Comparison of ENCODE assay signal across 8 cellular contexts in the genomic region with DNA sequence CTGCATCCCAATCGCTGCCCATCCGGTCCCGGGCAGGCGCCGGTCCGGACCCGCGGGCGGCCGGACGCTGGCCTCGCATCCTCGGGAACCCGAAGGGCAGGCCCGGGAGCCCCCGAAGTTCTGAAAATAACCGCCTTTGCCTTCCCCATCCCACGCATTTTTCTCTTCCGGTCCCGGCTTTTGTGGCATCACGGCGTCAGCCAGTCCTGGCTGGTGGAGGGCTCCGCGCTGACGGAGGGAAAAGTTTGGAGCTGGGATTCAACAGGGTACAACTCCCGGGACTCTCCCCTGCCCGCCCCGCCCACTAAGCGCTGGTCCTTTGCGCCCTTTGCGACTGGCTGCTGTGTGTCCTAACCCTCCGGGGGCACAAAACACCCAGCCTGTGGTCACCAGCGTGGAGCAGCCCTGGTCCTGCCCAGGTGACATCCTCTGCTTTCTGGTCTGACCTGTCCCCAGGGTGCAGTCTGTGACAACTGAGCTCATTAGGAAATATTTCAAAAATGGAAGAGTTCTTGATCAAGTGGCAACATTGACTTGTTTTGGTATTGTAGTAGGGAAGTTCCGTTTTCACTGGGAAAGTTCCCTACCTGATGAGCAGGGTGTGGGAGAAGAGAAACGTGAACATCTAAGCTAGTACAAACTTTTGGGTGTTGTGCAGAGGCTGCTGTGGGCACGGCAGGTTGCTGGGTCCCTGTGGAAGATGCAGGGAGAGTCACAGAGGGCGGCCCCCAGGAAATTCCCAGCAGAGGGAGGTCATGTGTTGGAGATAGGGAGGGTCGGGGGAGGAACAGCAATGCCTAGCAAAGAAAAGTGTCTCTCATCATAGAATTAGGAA. TPM values are rescaled to one million over a fixed set of nuclear protein-coding genes. Genes with fewer than 3 reads are reported as not detected.
DNase-seq lines count a peak whose midpoint lies in the region; ATAC-seq, FAIRE-seq and TF ChIP-seq lines count a peak whose summit lies in the region.

No MANE protein-coding gene starts in this region.

- H3K4me2 ChIP-seq in A549 (peak overlapping the region; percentile 79), GM23338 (peak overlapping the region; percentile 82)

- no peaks in the 10 kb centered on the region; the same call in 1 of the 2 replicates for H3F3A ChIP-seq in GM23338 (replicated peaks; ENCODE audit: low read depth)

- H4K20me1 ChIP-seq in GM23338 (replicated peaks; ENCODE audit: insufficient read depth) = peaks cover 6% of the 10 kb centered on the region; the same call in 1 of the 2 replicates

- CTCF ChIA-PET in A549 (lab: Yijun Ruan, JAX) = interaction anchor here (1.0 to 1.3 kb wide), 2 partner anchors 12 to 13 kb away, joined by 3 read pairs; no protein-coding TSS in a partner anchor

- WGBS in A549 (ENCODE audit: missing lambda C conversion rate) = 9% methylated on average over 30 of the region's 38 CpGs

- peaks cover 18% of the 10 kb centered on the region for H3K4me1 Mint-ChIP-seq in GM23338
- peaks cover 3% of the 10 kb centered on the region for H3K4me1 Mint-ChIP-seq in activated naive CD8-positive, alpha-beta T cell treated with anti-CD3 and anti-CD28 coated beads for 36 hours

- H3K9me3 ChIP-seq in A549 = no peaks in the 10 kb centered on the region

- peaks cover 5% of the 10 kb centered on the region; the same call in 1 of the 2 replicates for H3K79me2 ChIP-seq in GM23338 (replicated peaks; ENCODE audit: insufficient read depth)

- TF ChIP-seq POLR2A in A549 (IDR thresholded peaks at IDR 0.05; ENCODE audit: low read length) = no peak

- TF ChIP-seq RAD21 in A549 (conservative IDR thresholded peaks at IDR 0.05 in 1 of 2, IDR thresholded peaks at IDR 0.05 in 1 of 2) = no peak

- H3K27me3 Mint-ChIP-seq in GM23338 (ENCODE audit: insufficient read depth, low read depth, poor library complexity) = peaks cover 17% of the 10 kb centered on the region
- H3K27me3 Mint-ChIP-seq in activated naive CD8-positive, alpha-beta T cell treated with anti-CD3 and anti-CD28 coated beads for 36 hours = peaks cover 75% of the 10 kb centered on the region

- no peak for TF ChIP-seq CTCF in A549 (IDR thresholded peaks at IDR 0.05)
- TF ChIP-seq CTCF in GM23338 (conservative IDR thresholded peaks at IDR 0.05; ENCODE audit: low read depth in 2 of 2) = no peak

- peaks cover 10% of the 10 kb centered on the region for H3K4me1 ChIP-seq in A549
- peaks cover 18% of the 10 kb centered on the region for H3K4me1 ChIP-seq in GM23338 (ENCODE audit: insufficient read depth)

- H3K27me3 ChIP-seq in GM23338 (ENCODE audit: insufficient read depth) = peaks cover 34% of the 10 kb centered on the region

- H3K4me3 ChIP-seq in A549 (peak overlapping the region; percentile 79), GM23338 (peak overlapping the region; percentile 72), skeletal muscle cell (ENCODE audit: low read depth, low read length) (peak overlapping the region; percentile 50)

- no peak overlapping the region for H3K27ac Mint-ChIP-seq in GM23338
- H3K27ac Mint-ChIP-seq in activated naive CD8-positive, alpha-beta T cell treated with anti-CD3 and anti-CD28 coated beads for 36 hours = no peak overlapping the region

- no peaks in the 10 kb centered on the region for H3K9me2 ChIP-seq in GM23338 (ENCODE audit: insufficient read depth)

- DNase-seq in A549 (ENCODE audit: low read depth in 1 of 2, low spot score in 1 of 2) (peak; percentile 33 to 65), GM23338 (ENCODE audit: low spot score) (peak; percentile 67), hippocampal formation (lab: John Stamatoyannopoulos, UW) (peak; percentile 66 to 82), skeletal muscle cell (ENCODE audit: low read depth) (no peak), epidermal melanocyte (ENCODE audit: insufficient read length, low spot score) (no peak)
- DNase-seq in activated naive CD8-positive, alpha-beta T cell treated with anti-CD3 and anti-CD28 coated beads for 36 hours = peak; percentile 15
- no peak for DNase-seq in activated naive CD4-positive, alpha-beta T cell treated with Interleukin-2 at 50 U/mL for 16 hours

- no peaks in the 10 kb centered on the region; the same call in 2 of the 3 replicates for H3K9me3 Mint-ChIP-seq in GM23338
- no peaks in the 10 kb centered on the region for H3K9me3 Mint-ChIP-seq in activated naive CD8-positive, alpha-beta T cell treated with anti-CD3 and anti-CD28 coated beads for 36 hours

- peaks cover 3% of the 10 kb centered on the region; the same call in 1 of the 3 replicates for H3K36me3 Mint-ChIP-seq in GM23338 (ENCODE audit: low read depth)
- H3K36me3 Mint-ChIP-seq in activated naive CD8-positive, alpha-beta T cell treated with anti-CD3 and anti-CD28 coated beads for 36 hours = no peaks in the 10 kb centered on the region

- peak overlapping the region; percentile 87 for H2AFZ ChIP-seq in GM23338

- H3K27ac ChIP-seq in A549 (peak overlapping the region; percentile 73 to 96), GM23338 (ENCODE audit: low read depth) (no peak overlapping the region)

- TF ChIP-seq EP300 in A549 (IDR thresholded peaks at IDR 0.05) = no peak

- POLR2A ChIA-PET in A549 (lab: Yijun Ruan, JAX) = no interaction called here

- H3K4me3 Mint-ChIP-seq in GM23338 = peak overlapping the region; percentile 81
- peak overlapping the region; percentile 39 for H3K4me3 Mint-ChIP-seq in activated naive CD8-positive, alpha-beta T cell treated with anti-CD3 and anti-CD28 coated beads for 36 hours

- ATAC-seq in A549 (peak; percentile 48 to 71), GM23338 (peak; percentile 53), HG03457 (IDR thresholded peaks at IDR 0.05; ENCODE audit: unreplicated experiment) (no peak)

- H3K36me3 ChIP-seq in GM23338 (ENCODE audit: insufficient read depth) = no peaks in the 10 kb centered on the region

- no peak for FAIRE-seq in A549 (lab: Jason Lieb, UNC)

TF ChIP-seq in A549, 52 proteins besides CTCF, POLR2A, EP300 and RAD21:
- peak; percentile 85; the same call in 1 of the 2 replicates for TF ChIP-seq KDM1A (IDR thresholded peaks at IDR 0.05; ENCODE audit: low read depth)
- no peak for TF ChIP-seq CEBPB (IDR thresholded peaks at IDR 0.05)

TF ChIP-seq in GM23338, 12 proteins besides CTCF, POLR2A, EP300 and RAD21 (continues in another document):
- TF ChIP-seq EZH2 (IDR thresholded peaks at IDR 0.05; ENCODE audit: low read depth, unreplicated experiment) = no peak

RNA-seq across cellular contexts. Expression of a gene that starts 0.8 kb away (rescaled TPM):
- polyA plus RNA-seq in A549 (2011; rRNA removed) (17.0 and 25.3 TPM in 2 replicates), A549 (2017; fragmentation: RNase III; extraction: RNeasy Plus Mini Kit Qiagen cat#74134 plus additional on column Dnase treatment) (8.9 to 10.1 TPM (median 9.8 TPM) in 3 replicates), GM23338 (2016; fragmentation: Nextera tagmentation; extraction: Ambion mirVana) (3.9 and 4.6 TPM in 2 replicates)
- 8.3 and 10.9 TPM in 2 replicates for polyA plus RNA-seq in A549 (2012; cell fraction: cytosol; rRNA removed)
- polyA plus RNA-seq in A549 (2012; cell fraction: nucleus; rRNA removed) = 9.9 and 14.0 TPM in 2 replicates
- polyA minus RNA-seq in A549 (2011; rRNA and poly(A)+ RNA removed) = 30.1 and 36.5 TPM in 2 replicates
- 11.6 and 12.0 TPM in 2 replicates for total RNA-seq in GM23338 (2014; rRNA removed; shearing (Covaris generic))
- total RNA-seq in activated naive CD8-positive, alpha-beta T cell treated with anti-CD3 and anti-CD28 coated beads for 36 hours = not detected

Comparison
In these comparisons a context has a peak if more than half of its experiments do, and no peak if none do; other contexts are left out.
1. DNase-seq: peak in A549 (2 of 2), GM23338 (single experiment), activated naive CD8-positive, alpha-beta T cell treated with anti-CD3 and anti-CD28 coated beads for 36 hours (single experiment) and hippocampal formation (2 of 2); none in skeletal muscle cell (single experiment), activated naive CD4-positive, alpha-beta T cell treated with Interleukin-2 at 50 U/mL for 16 hours (single experiment) and epidermal melanocyte (single experiment).
2. RNA of a gene that starts 0.8 kb away (total RNA-seq): 11.6 to 12.0 TPM in GM23338; not detected in activated naive CD8-positive, alpha-beta T cell treated with anti-CD3 and anti-CD28 coated beads for 36 hours; every median in the first group is over 10 times any median in the second.
3. Peak in every context shown above with its lines, with median percentiles within 50 percentile points of each other: H3K4me3 ChIP-seq.